1 cellular context compared by ENCODE assay signal in genomic region chrX:120559799-120560198, GRCh38.
TF ChIP-seq lines count a peak whose summit lies in the region.

No MANE protein-coding gene starts in this region.

TF ChIP-seq in H1, 55 proteins besides CTCF, POLR2A, EP300 and RAD21:
- no peak for TF ChIP-seq SP2 (IDR thresholded peaks at IDR 0.05; ENCODE audit: low read length)
- TF ChIP-seq SAP30 (IDR thresholded peaks at IDR 0.05; ENCODE audit: insufficient read depth, insufficient replicate concordance, low read length): no peak
- no peak for TF ChIP-seq SIX5 (IDR thresholded peaks at IDR 0.05; ENCODE audit: low read depth, low read length)
- TF ChIP-seq CHD7 (IDR thresholded peaks at IDR 0.05; ENCODE audit: insufficient replicate concordance, low read length): no peak
- no peak for TF ChIP-seq CEBPB (IDR thresholded peaks at IDR 0.05; ENCODE audit: low read depth, low read length)
- TF ChIP-seq CBX5 (IDR thresholded peaks at IDR 0.05; ENCODE audit: low read depth, low read length): no peak
- TF ChIP-seq JUND (IDR thresholded peaks at IDR 0.05; ENCODE audit: low read length): no peak
- no peak for TF ChIP-seq FOSL1 (IDR thresholded peaks at IDR 0.05; ENCODE audit: insufficient read depth, low read depth, low read length)
- TF ChIP-seq CBX8 (IDR thresholded peaks at IDR 0.05; ENCODE audit: borderline replicate concordance, low read depth, low read length): no peak
- TF ChIP-seq TEAD4 (IDR thresholded peaks at IDR 0.05; ENCODE audit: low read depth, low read length): no peak
- no peak for TF ChIP-seq HDAC2 (IDR thresholded peaks at IDR 0.05; ENCODE audit: borderline replicate concordance in 1 of 2, low read depth in 2 of 2, low read length in 2 of 2)
- no peak for TF ChIP-seq GABPA (IDR thresholded peaks at IDR 0.05; ENCODE audit: borderline replicate concordance, insufficient read depth, low read length)
- TF ChIP-seq PHF8 (conservative IDR thresholded peaks at IDR 0.05; ENCODE audit: low read depth, low read length): no peak
